33 cellular contexts compared by ENCODE assay signal in genomic region chr5:179137001-179137642, GRCh38.
"Had no signal": no experiment of that assay in that cellular context is flagged by ENCODE, and none has a peak within 500 bp of the region (broad histone marks: within the 10 kb centered on the region; RNA-seq: fewer than 3 reads in every experiment).

No MANE protein-coding gene starts in this region.

- H3K27ac ChIP-seq: ascending aorta, cardiac muscle cell, RWPE1, VCaP had no signal

- H3K4me1 ChIP-seq: ascending aorta had no signal

- H3K9me3 ChIP-seq: ascending aorta, MG63 had no signal

- H3K4me3 ChIP-seq: ascending aorta, cardiac muscle cell, K562, MG63 had no signal

- ATAC-seq: activated CD8-positive, alpha-beta memory T cell treated with anti-CD3 and anti-CD28 coated beads, Interleukin-2, amount 10 ng/mL, durations not matched to agents 7 days and 5 days; K562; PC-3 had no signal

- DNase-seq: activated B cell treated with CpG ODN at 0.5 μM for 24 hours; activated CD4-positive, alpha-beta memory T cell treated with anti-CD3 and anti-CD28 coated beads for 36 hours; activated CD4-positive, alpha-beta T cell treated with anti-CD3 and anti-CD28 coated beads for 4 hours; activated CD4-positive, alpha-beta T cell treated with anti-CD3 and anti-CD28 coated beads, Interleukin-2, amount 50 U/mL, for 1 hour; activated CD4-positive, CD25-positive, alpha-beta regulatory T cell treated with anti-CD3 and anti-CD28 coated beads, Interleukin-2, amount 50 U/mL, for 72 hours; activated CD8-positive, alpha-beta memory T cell treated with anti-CD3 and anti-CD28 coated beads, Interleukin-2, amount 10 ng/mL, durations not matched to agents 7 days and 5 days; activated CD8-positive, alpha-beta memory T cell treated with anti-CD3 and anti-CD28 coated beads, Interleukin-2, amount 50 U/mL, for 48 hours; activated effector memory CD4-positive, alpha-beta T cell treated with anti-CD3 and anti-CD28 coated beads, Interleukin-2, amount 50 U/mL, for 16 hours; activated naive CD4-positive, alpha-beta T cell; activated naive CD4-positive, alpha-beta T cell treated with anti-CD3 and anti-CD28 coated beads, Interleukin-2, amount 50 U/mL, for 16 hours; activated naive CD8-positive, alpha-beta T cell treated with anti-CD3 and anti-CD28 coated beads for 36 hours; activated T-cell treated with anti-CD3 and anti-CD28 coated beads, Interleukin-2, amount 50 U/mL, for 48 hours; amniotic stem cell; MG63; NCI-H1048; NCI-H1436 treated with DMSO at 0.1 percent for 48 hours; NCI-H1694 treated with DMSO at 0.1 percent for 48 hours; NCI-H2029; NCI-H2171; NCI-H510A; NCI-H748 treated with DMSO at 0.1 percent for 48 hours; NK-92 treated with Interleukin-12 subunit alpha and Interleukin-12 subunit beta, amount 100 ng/mL, for 24 hours; PC-3; Right ventricle myocardium superior; SW 1271; T-helper 1 cell; T-helper 2 cell; T-helper 9 cell had no signal

- H3K27me3 ChIP-seq: ascending aorta, cardiac muscle cell, MG63 had no signal

- H3K36me3 ChIP-seq: cardiac muscle cell had no signal
